21 cellular contexts compared by ENCODE assay signal in genomic region chr22:49678842-49679170, GRCh38.
"Had no signal": no experiment of that assay in that cellular context is flagged by ENCODE, and none has a peak within 500 bp of the region (broad histone marks: within the 10 kb centered on the region; RNA-seq: fewer than 3 reads in every experiment).

No MANE protein-coding gene starts in this region.

- H3K36me3 ChIP-seq: esophagus muscularis mucosa, gastroesophageal sphincter, heart right ventricle, pancreas, right lobe of liver, thoracic aorta, upper lobe of left lung had no signal

- H3K9me3 Mint-ChIP-seq: activated CD4-positive, alpha-beta T cell treated with anti-CD3 and anti-CD28 coated beads, Interleukin-2, amount 10 ng/mL, durations not matched to agents 24 days and 14 days; stimulated activated effector memory CD8-positive, alpha-beta T cell treated with anti-CD3 and anti-CD28 coated beads, Interleukin-12 subunit alpha, Interleukin-12 subunit beta, amount 100 ng/mL, for 72 hours had no signal

- H3K27me3 ChIP-seq: body of pancreas, right lobe of liver, upper lobe of left lung had no signal

- H3K27ac Mint-ChIP-seq: activated CD4-positive, alpha-beta T cell treated with anti-CD3 and anti-CD28 coated beads, Interleukin-2, amount 10 ng/mL, durations not matched to agents 24 days and 14 days; stimulated activated effector memory CD8-positive, alpha-beta T cell treated with anti-CD3 and anti-CD28 coated beads, Interleukin-12 subunit alpha, Interleukin-12 subunit beta, amount 100 ng/mL, for 72 hours had no signal

- H3K4me3 Mint-ChIP-seq: activated CD4-positive, alpha-beta T cell treated with anti-CD3 and anti-CD28 coated beads, Interleukin-2, amount 10 ng/mL, durations not matched to agents 24 days and 14 days; stimulated activated effector memory CD8-positive, alpha-beta T cell treated with anti-CD3 and anti-CD28 coated beads, Interleukin-12 subunit alpha, Interleukin-12 subunit beta, amount 100 ng/mL, for 72 hours had no signal

- DNase-seq: activated CD4-positive, alpha-beta T cell treated with anti-CD3 and anti-CD28 coated beads, Interleukin-2, amount 10 ng/mL, durations not matched to agents 24 days and 14 days; activated naive CD4-positive, alpha-beta T cell treated with anti-CD3 and anti-CD28 coated beads, Interleukin-2, amount 50 U/mL, for 16 hours; amygdala; body of pancreas; dermis blood vessel endothelial cell; effector memory CD4-positive, alpha-beta T cell; heart right ventricle; kidney glomerular epithelial cell; left ventricle myocardium superior; pancreas; right lobe of liver; stimulated activated CD4-positive, alpha-beta T cell treated with anti-CD3 and anti-CD28 coated beads, Interleukin-4, amount 100 ng/mL, for 24 hours; T-helper 1 cell; T1000; upper lobe of left lung had no signal

- H3K27ac ChIP-seq: body of pancreas, esophagus muscularis mucosa, gastroesophageal sphincter, heart right ventricle, pancreas, right lobe of liver, thoracic aorta, upper lobe of left lung had no signal

- H3K4me1 ChIP-seq: body of pancreas, esophagus muscularis mucosa, gastroesophageal sphincter, heart right ventricle, pancreas, right lobe of liver, upper lobe of left lung had no signal

- H3K4me3 ChIP-seq: body of pancreas, esophagus muscularis mucosa, gastroesophageal sphincter, heart right ventricle, pancreas, right lobe of liver, thoracic aorta, upper lobe of left lung had no signal

- FAIRE-seq: endothelial cell of umbilical vein, pancreas had no signal

- H3K9me3 ChIP-seq: body of pancreas, esophagus muscularis mucosa, pancreas, right lobe of liver, thoracic aorta, upper lobe of left lung had no signal

- H3K4me1 Mint-ChIP-seq: activated CD4-positive, alpha-beta T cell treated with anti-CD3 and anti-CD28 coated beads, Interleukin-2, amount 10 ng/mL, durations not matched to agents 24 days and 14 days; stimulated activated effector memory CD8-positive, alpha-beta T cell treated with anti-CD3 and anti-CD28 coated beads, Interleukin-12 subunit alpha, Interleukin-12 subunit beta, amount 100 ng/mL, for 72 hours had no signal

- ATAC-seq: body of pancreas; gastroesophageal sphincter; heart right ventricle; left ventricle myocardium superior; pancreas; right lobe of liver; SK-N-SH treated with all-trans-retinoic acid at 6 μM for 48 hours; stimulated activated effector memory CD8-positive, alpha-beta T cell treated with anti-CD3 and anti-CD28 coated beads, Interleukin-12 subunit alpha, Interleukin-12 subunit beta, amount 100 ng/mL, for 72 hours had no signal

- H3K36me3 Mint-ChIP-seq: stimulated activated effector memory CD8-positive, alpha-beta T cell treated with anti-CD3 and anti-CD28 coated beads, Interleukin-12 subunit alpha, Interleukin-12 subunit beta, amount 100 ng/mL, for 72 hours had no signal
